In genomic region chr5:74765201-74765600, GRCh38 we compare ENCODE assay signal across 11 cellular contexts. TPM values are rescaled to one million over a fixed set of nuclear protein-coding genes. Genes with fewer than 3 reads are reported as not detected.
A peak's percentile ranks its signal among the peaks of the same experiment; 100 is the strongest.
DNase-seq lines count a peak whose midpoint lies in the region; ATAC-seq, FAIRE-seq and TF ChIP-seq lines count a peak whose summit lies in the region.
"Had no signal": no experiment of that assay in that cellular context is flagged by ENCODE, and none has a peak within 500 bp of the region (broad histone marks: within the 10 kb centered on the region; RNA-seq: fewer than 3 reads in every experiment).

No MANE protein-coding gene starts in this region.

- intact Hi-C loops in testis (cut with DNase I; ENCODE audit: low total_unique reads) = no loop called here

- no peak for FAIRE-seq in HTR-8/SVneo (lab: Jason Lieb, UNC)

- no peaks in the 10 kb centered on the region for H3K9me3 Mint-ChIP-seq in activated naive CD4-positive, alpha-beta T cell treated with anti-CD3 and anti-CD28 coated beads, Interleukin-2, amount 50 U/mL, for 24 hours

- peaks cover 18% of the 10 kb centered on the region for H3K4me1 ChIP-seq in testis

- H3K27me3 ChIP-seq in testis = no peaks in the 10 kb centered on the region
- H3K27me3 ChIP-seq: thyroid gland had no signal

- peak overlapping the region; percentile 38 for H3K27ac Mint-ChIP-seq in activated naive CD4-positive, alpha-beta T cell treated with anti-CD3 and anti-CD28 coated beads, Interleukin-2, amount 50 U/mL, for 24 hours
- peak overlapping the region; percentile 81 for H3K27ac Mint-ChIP-seq in T-helper 17 cell

- no peaks in the 10 kb centered on the region for H3K9me3 ChIP-seq in T-helper 17 cell (ENCODE audit: control insufficient read depth, low read length, poor library complexity, severe bottlenecking)
- H3K9me3 ChIP-seq in testis = no peaks in the 10 kb centered on the region
- H3K9me3 ChIP-seq: prostate gland, thyroid gland had no signal

- H3K4me3 ChIP-seq in testis = peak overlapping the region in 1 of 2 donors; percentile 98

- H3K27ac ChIP-seq in testis = peak overlapping the region; percentile 35 to 82
- H3K27ac ChIP-seq: prostate gland, thyroid gland had no signal

- H3K27me3 Mint-ChIP-seq in activated naive CD4-positive, alpha-beta T cell treated with anti-CD3 and anti-CD28 coated beads, Interleukin-2, amount 50 U/mL, for 24 hours = no peaks in the 10 kb centered on the region
- H3K27me3 Mint-ChIP-seq in T-helper 17 cell = no peaks in the 10 kb centered on the region

- no peak for DNase-seq in activated naive CD4-positive, alpha-beta T cell treated with anti-CD3 and anti-CD28 coated beads, Interleukin-2, amount 50 U/mL, for 16 hours
- DNase-seq in T-helper 17 cell (no peak), glomerular visceral epithelial cell (ENCODE audit: extremely low spot score) (peak; percentile 23), testis (no peak), HTR-8/SVneo (ENCODE audit: insufficient read length, low spot score) (no peak)
- DNase-seq: effector memory CD4-positive, alpha-beta T cell; thyroid gland had no signal

- H3K4me1 Mint-ChIP-seq in activated naive CD4-positive, alpha-beta T cell treated with anti-CD3 and anti-CD28 coated beads, Interleukin-2, amount 50 U/mL, for 24 hours = peaks cover 58% of the 10 kb centered on the region
- H3K4me1 Mint-ChIP-seq in T-helper 17 cell = peaks cover 21% of the 10 kb centered on the region

- ATAC-seq in T-helper 17 cell (no peak), GM21390 (IDR thresholded peaks at IDR 0.05; ENCODE audit: unreplicated experiment) (no peak)
- ATAC-seq in activated CD4-positive, CD25-positive, alpha-beta regulatory T cell treated with anti-CD3 and anti-CD28 coated beads, Interleukin-2, amount 50 U/mL, for 24 hours = no peak

- no peak for TF ChIP-seq CTCF in testis (IDR thresholded peaks at IDR 0.05)

- no peak for TF ChIP-seq POLR2A in testis (IDR thresholded peaks at IDR 0.05)

- 39 to 55% methylated on average over 9 of the region's 9 CpGs for WGBS in testis, 2 donors

- peak overlapping the region; percentile 98 for H3K4me3 Mint-ChIP-seq in activated naive CD4-positive, alpha-beta T cell treated with anti-CD3 and anti-CD28 coated beads, Interleukin-2, amount 50 U/mL, for 24 hours
- peak overlapping the region; percentile 66 for H3K4me3 Mint-ChIP-seq in T-helper 17 cell

- peaks cover 14% of the 10 kb centered on the region for H3K36me3 Mint-ChIP-seq in activated naive CD4-positive, alpha-beta T cell treated with anti-CD3 and anti-CD28 coated beads, Interleukin-2, amount 50 U/mL, for 24 hours
- H3K36me3 Mint-ChIP-seq in T-helper 17 cell (ENCODE audit: low read depth) = peaks cover 3% of the 10 kb centered on the region

- no peaks in the 10 kb centered on the region for H3K36me3 ChIP-seq in testis (ENCODE audit: low read depth, missing control alignments)
- H3K36me3 ChIP-seq: prostate gland had no signal

RNA-seq across cellular contexts. Expression of gene GFM2, which starts 1.7 kb away (rescaled TPM):
- total RNA-seq in T-helper 17 cell (10 to 100 TPM; 12.3 to 20.7 TPM), testis (10 to 100 TPM; 47.8 to 62.0 TPM)
- 35.5 TPM for polyA plus RNA-seq in testis (ENCODE audit: insufficient read depth, low read depth, low replicate concordance)

RNA-seq across cellular contexts. Expression of gene NSA2, which starts 1.8 kb away (rescaled TPM):
- 10 to 100 TPM; 65.4 to 75.1 TPM for total RNA-seq in T-helper 17 cell
- total RNA-seq in testis = 10 to 100 TPM; 62.7 to 81.9 TPM
- polyA plus RNA-seq in testis (ENCODE audit: insufficient read depth, low read depth, low replicate concordance) = 59.6 TPM
